In genomic region chr7:120805636-120806388, GRCh38 we compare ENCODE assay signal across 8 cellular contexts. TPM values are rescaled to one million over a fixed set of nuclear protein-coding genes. Genes with fewer than 3 reads are reported as not detected.
DNase-seq lines count a peak whose midpoint lies in the region; ATAC-seq and TF ChIP-seq lines count a peak whose summit lies in the region.

No MANE protein-coding gene starts in this region.

- H3K9me3 ChIP-seq in trophoblast cell (ENCODE audit: insufficient read depth, low read depth, low read length): no peaks in the 10 kb centered on the region

- DNase-seq in Caki2 (ENCODE audit: low read depth) (peak; percentile 56), NCI-H82 (lab: John Stamatoyannopoulos, UW) (peak; percentile 90), activated T-cell treated with anti-CD3 and anti-CD28 coated beads for 48 hours (ENCODE audit: low read depth) (peak; percentile 10), foreskin fibroblast (peak; percentile 20 to 75), trophoblast cell (peak; percentile 37 to 89), UCSD-AML1 (lab: John Stamatoyannopoulos, UW; ENCODE audit: unreplicated experiment) (no peak)

- no peak overlapping the region for H2BK120ac ChIP-seq in trophoblast cell (ENCODE audit: insufficient read depth, low read length, poor library complexity)

- H3K27ac ChIP-seq in trophoblast cell (ENCODE audit: low read depth, low read length): no peak overlapping the region

- peak; percentile 54 for ATAC-seq in GM19397 (IDR thresholded peaks at IDR 0.05; ENCODE audit: unreplicated experiment)
- ATAC-seq in HG03521 (IDR thresholded peaks at IDR 0.05; ENCODE audit: unreplicated experiment): peak; percentile 57

- H2AK5ac ChIP-seq in trophoblast cell (ENCODE audit: low read length): no peak overlapping the region

- H4K12ac ChIP-seq in trophoblast cell (ENCODE audit: low read depth, low read length): no peak overlapping the region

- H3K4me3 ChIP-seq in foreskin fibroblast (ENCODE audit: low read depth in 1 of 2, low read length in 2 of 2): no peak overlapping the region
- no peak overlapping the region for H3K4me3 ChIP-seq in trophoblast cell (ENCODE audit: low read depth, low read length)

- WGBS in trophoblast cell (ENCODE audit: extremely low coverage, insufficient coverage, insufficient read length): no CpG with 5 or more reads among the region's 3 CpGs

- no peak overlapping the region for H3K14ac ChIP-seq in trophoblast cell (ENCODE audit: low read length)

- no peak overlapping the region for H2AFZ ChIP-seq in trophoblast cell (ENCODE audit: insufficient read depth, low read length, poor library complexity)

- H3K4me1 ChIP-seq in trophoblast cell (ENCODE audit: control insufficient read depth in 1 of 2, insufficient read depth in 2 of 2, low read length in 2 of 2): no peaks in the 10 kb centered on the region

- no peak overlapping the region for H3K18ac ChIP-seq in trophoblast cell (ENCODE audit: low read length)

- no peak overlapping the region for H3K4ac ChIP-seq in trophoblast cell (ENCODE audit: low read depth, low read length)

- no peak overlapping the region for H2BK5ac ChIP-seq in trophoblast cell (ENCODE audit: low read depth, low read length, poor library complexity)

- no peak overlapping the region for H3K4me2 ChIP-seq in trophoblast cell (ENCODE audit: low read length)

- no peaks in the 10 kb centered on the region for H3K79me2 ChIP-seq in trophoblast cell (ENCODE audit: control insufficient read depth, insufficient read depth, low read length, poor library complexity)

- in situ Hi-C loops in Caki2 (cut with HindIII; ENCODE audit: low pct_unique_long_range_greater_than_20kb, low sequenced_read_pairs): no loop called here

- no peaks in the 10 kb centered on the region for H3K79me1 ChIP-seq in trophoblast cell (ENCODE audit: low read length)

- H3K23ac ChIP-seq in trophoblast cell (ENCODE audit: low read length): no peak overlapping the region

- H3K9ac ChIP-seq in trophoblast cell (ENCODE audit: low read length): no peak overlapping the region

- H4K8ac ChIP-seq in trophoblast cell (ENCODE audit: low read depth, low read length): no peak overlapping the region

- no peaks in the 10 kb centered on the region for H3K36me3 ChIP-seq in trophoblast cell (ENCODE audit: control insufficient read depth in 1 of 2, insufficient read depth in 2 of 2, low read length in 2 of 2)

- no peak overlapping the region for H2BK12ac ChIP-seq in trophoblast cell (ENCODE audit: low read length)

- peak; percentile 79 for TF ChIP-seq CTCF in foreskin fibroblast (IDR thresholded peaks at IDR 0.05; ENCODE audit: low read depth, low read length)

- no peaks in the 10 kb centered on the region for H3K27me3 ChIP-seq in trophoblast cell (ENCODE audit: insufficient read depth, low read length)

- H4K91ac ChIP-seq in trophoblast cell (ENCODE audit: low read depth, low read length): no peak overlapping the region

RNA-seq across cellular contexts. Expression of gene TSPAN12, which starts 52.1 kb away (rescaled TPM):
- 45.3 and 46.5 TPM in 2 replicates for total RNA-seq in Caki2 (2014; rRNA removed; shearing (Covaris generic); ENCODE audit: low replicate concordance)
- polyA plus RNA-seq in trophoblast cell (2013): 12.7 and 13.2 TPM in 2 replicates
